ENCODE assay signal across 8 cellular contexts in genomic region chr17:2594657-2595085, GRCh38. TPM values are rescaled to one million over a fixed set of nuclear protein-coding genes. Genes with fewer than 3 reads are reported as not detected.
DNase-seq lines count a peak whose midpoint lies in the region; ATAC-seq and TF ChIP-seq lines count a peak whose summit lies in the region.

No MANE protein-coding gene starts in this region.

- H3K27ac ChIP-seq in PC-9 (peak overlapping the region; percentile 86), dorsolateral prefrontal cortex (peak overlapping the region; percentile 93 to 100 (median 99))

- H3K27me3 ChIP-seq in PC-9 (ENCODE audit: insufficient read depth, low read depth) (no peaks in the 10 kb centered on the region), dorsolateral prefrontal cortex (no peaks in the 10 kb centered on the region)

- peaks cover 33% of the 10 kb centered on the region for H3K4me1 Mint-ChIP-seq in nephron progenitor cell

- POLR2A ChIA-PET in PC-9 (lab: Charles Lee; ENCODE audit: unreplicated experiment) = no interaction called here

- peak overlapping the region; percentile 98 for H3K27ac Mint-ChIP-seq in nephron progenitor cell

- ATAC-seq in GM18517 (IDR thresholded peaks at IDR 0.05; ENCODE audit: unreplicated experiment) = no peak
- ATAC-seq in HG02588 (IDR thresholded peaks at IDR 0.05; ENCODE audit: unreplicated experiment) = no peak
- no peak for ATAC-seq in HG03280 (IDR thresholded peaks at IDR 0.05; ENCODE audit: unreplicated experiment)

- peaks cover 10% of the 10 kb centered on the region; the same call in 1 of the 2 replicates for H3F3A ChIP-seq in PC-9 (ENCODE audit: insufficient read depth, low read depth)

- peaks cover 41% of the 10 kb centered on the region for H3K4me1 ChIP-seq in PC-9 (replicated peaks; ENCODE audit: insufficient read depth)

- peaks cover 25% of the 10 kb centered on the region for H3K36me3 Mint-ChIP-seq in nephron progenitor cell (ENCODE audit: low read depth)

- peak overlapping the region; percentile 99 for H3K4me3 ChIP-seq in GM12865 (ENCODE audit: low read depth, low read length)
- H3K4me3 ChIP-seq in PC-9 = peak overlapping the region; percentile 81
- peak overlapping the region; percentile 65 to 100 (median 97) for H3K4me3 ChIP-seq in dorsolateral prefrontal cortex

- peak overlapping the region; percentile 100 for H3K4me3 Mint-ChIP-seq in nephron progenitor cell

- H3K4me2 ChIP-seq in PC-9 = peak overlapping the region; percentile 95

- H3K9me3 Mint-ChIP-seq in nephron progenitor cell = peaks cover 8% of the 10 kb centered on the region

- no peaks in the 10 kb centered on the region for H3K9me2 ChIP-seq in PC-9 (ENCODE audit: insufficient read depth)

- peak overlapping the region; percentile 81 for H2AFZ ChIP-seq in PC-9

- no TSS peak for BruUV-seq in PC-9 (replicated peaks; lab: Mats Ljungman, UMichigan)

- H3K9me3 ChIP-seq in PC-9 (ENCODE audit: insufficient read depth, low read depth) = no peaks in the 10 kb centered on the region

- H3K79me2 ChIP-seq in PC-9 (ENCODE audit: low read depth) = peaks cover 59% of the 10 kb centered on the region

- no peak for DNase-seq in GM12865 (ENCODE audit: low read depth)
- no peak for DNase-seq in PC-9
- DNase-seq in dorsolateral prefrontal cortex = no peak
- DNase-seq in nephron progenitor cell = no peak
- DNase-seq in HuH-7.5 (ENCODE audit: low spot score) = no peak

- intact Hi-C loops in PC-9 (cut with micrococcal nuclease; ENCODE audit: unreplicated experiment) = loop anchor here (1.0 to 10.0 kb wide), 2 partner anchors 80 to 83 kb away; partner anchors contain the start of gene METTL16
- intact Hi-C loops in dorsolateral prefrontal cortex (cut with DNase I) = loop anchor here (5.0 to 10.0 kb wide), 7 partner anchors 82 to 197 kb away; partner anchors contain the start of genes METTL16 (in 1 of the 2) and MNT (in 1 of the 2)

- TF ChIP-seq CTCF in GM12865 (IDR thresholded peaks at IDR 0.05; ENCODE audit: insufficient read depth, low read depth, low read length, missing control alignments) (no peak), PC-9 (conservative IDR thresholded peaks at IDR 0.05) (no peak), dorsolateral prefrontal cortex (IDR thresholded peaks at IDR 0.05 in 54 of 56, conservative IDR thresholded peaks at IDR 0.05 in 2 of 56; ENCODE audit: low read depth in 1 of 56, partially characterized antibody in 56 of 56) (no peak), nephron progenitor cell (IDR thresholded peaks at IDR 0.05) (no peak)

- H3K36me3 ChIP-seq in PC-9 (ENCODE audit: low read depth) = no peaks in the 10 kb centered on the region

- peaks cover 3% of the 10 kb centered on the region for H3K27me3 Mint-ChIP-seq in nephron progenitor cell (ENCODE audit: low read depth, poor library complexity)

- CTCF ChIA-PET in PC-9 (lab: Charles Lee) = no interaction called here

- H4K20me1 ChIP-seq in PC-9 (ENCODE audit: insufficient read depth) = peaks cover 55% of the 10 kb centered on the region

RNA-seq across cellular contexts. Expression of gene PAFAH1B1, which starts 1.2 kb away (rescaled TPM):
- total RNA-seq in PC-9 (2021) (152 and 159 TPM in 2 replicates), dorsolateral prefrontal cortex (100 to 1,000 TPM; 167 to 390 (median 327) TPM)
